In the genomic region with DNA sequence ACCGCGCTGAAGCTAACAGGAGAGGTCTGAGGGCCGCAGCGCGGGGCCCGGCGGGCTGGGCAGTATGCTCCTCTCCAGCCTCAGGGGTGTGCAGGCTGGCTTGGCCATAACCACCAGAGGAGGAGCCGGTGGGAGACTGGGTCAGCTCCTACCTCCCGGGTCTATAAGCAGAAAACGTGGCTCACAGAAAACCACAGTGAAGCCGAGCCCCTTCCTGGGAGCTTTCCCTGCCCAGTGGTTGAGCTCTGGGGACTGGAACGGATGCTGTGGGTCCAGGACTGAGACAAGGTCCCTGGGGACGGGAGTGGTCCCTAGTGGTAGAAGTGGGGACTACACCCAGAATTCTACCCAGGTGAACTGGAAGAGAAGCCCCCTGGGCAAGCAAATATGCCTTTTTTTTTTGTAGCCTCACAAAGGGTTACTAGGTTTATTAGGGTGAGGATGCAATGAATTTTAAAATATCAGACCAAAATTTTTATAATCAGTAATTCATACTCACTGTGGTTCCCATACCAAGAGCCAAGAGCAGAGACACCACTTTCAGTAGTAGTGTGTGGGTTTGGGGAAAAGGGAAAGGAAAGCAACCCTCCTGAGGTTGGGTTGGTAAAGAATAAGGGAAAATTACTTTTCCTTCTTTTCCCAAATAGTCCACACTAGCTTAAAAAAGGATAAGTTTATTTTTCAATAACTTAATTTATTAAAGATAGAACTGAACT, we compare ENCODE assay signal across 8 cellular contexts.
A peak's percentile ranks its signal among the peaks of the same experiment; 100 is the strongest.
DNase-seq lines count a peak whose midpoint lies in the region; ATAC-seq and TF ChIP-seq lines count a peak whose summit lies in the region.

No MANE protein-coding gene starts in this region.

- peak; percentile 84 for TF ChIP-seq CTCF in C4-2B (conservative IDR thresholded peaks at IDR 0.05)
- peak; percentile 54 to 62 (median 58) for TF ChIP-seq CTCF in nephron (IDR thresholded peaks at IDR 0.05; ENCODE audit: unreplicated experiment in 3 of 3)
- peak; percentile 39 to 68 (median 63) for TF ChIP-seq CTCF in transverse colon (IDR thresholded peaks at IDR 0.05)
- TF ChIP-seq CTCF in coronary artery (IDR thresholded peaks at IDR 0.05) = no peak

- intact Hi-C loops in transverse colon (cut with DNase I; ENCODE audit: low total_unique reads) = no loop called here

- H3K4me3 Mint-ChIP-seq in nephron = no peak overlapping the region

- H3K4me1 Mint-ChIP-seq in nephron = no peaks in the 10 kb centered on the region

- peak; percentile 9 for DNase-seq in M059J (ENCODE audit: low read depth)
- DNase-seq in activated CD4-positive, alpha-beta T cell treated with anti-CD3 and anti-CD28 coated beads, Interleukin-2, amount 50 U/mL, for 48 hours = peak; percentile 73 to 80
- peak; percentile 66 for DNase-seq in ecto neural progenitor cell (ENCODE audit: low spot score)
- DNase-seq in transverse colon = peak; percentile 39
- DNase-seq in coronary artery (ENCODE audit: low spot score) = no peak

- no peaks in the 10 kb centered on the region for H3K4me1 ChIP-seq in transverse colon

- TF ChIP-seq EP300 in transverse colon (IDR thresholded peaks at IDR 0.05; ENCODE audit: low read depth) = no peak

- no peaks in the 10 kb centered on the region for H3K9me3 Mint-ChIP-seq in nephron

- in situ Hi-C loops in transverse colon (cut with MboI; ENCODE audit: low pct_ligation_motif_present in 1 of 4, low pct_unique_long_range_greater_than_20kb in 1 of 4, low sequenced_read_pairs in 3 of 4) = no loop called here

- no peak overlapping the region for H3K27ac ChIP-seq in C4-2B
- H3K27ac ChIP-seq in transverse colon = no peak overlapping the region
- H3K27ac ChIP-seq in coronary artery = no peak overlapping the region

- H3K36me3 ChIP-seq in transverse colon = no peaks in the 10 kb centered on the region

- WGBS in transverse colon (ENCODE audit: low coverage in 1 of 2), 2 donors = 43 to 53% methylated on average over 3 to 13 of the region's 13 CpGs

- no peaks in the 10 kb centered on the region for H3K36me3 Mint-ChIP-seq in nephron (ENCODE audit: low read depth)

- H3K4me3 ChIP-seq in transverse colon (no peak overlapping the region), coronary artery (no peak overlapping the region)

- H3K27me3 ChIP-seq in transverse colon = peaks cover 5% of the 10 kb centered on the region

- H3K9me3 ChIP-seq in transverse colon = no peaks in the 10 kb centered on the region

- H3K27me3 Mint-ChIP-seq in nephron (ENCODE audit: low read depth) = peaks cover 19% of the 10 kb centered on the region

- no peak overlapping the region for H3K27ac Mint-ChIP-seq in nephron

- peak; percentile 81 for ATAC-seq in GM19463 (IDR thresholded peaks at IDR 0.05; ENCODE audit: unreplicated experiment)

- TF ChIP-seq POLR2A in transverse colon (IDR thresholded peaks at IDR 0.05) = no peak
